ENCODE assay signal across 18 cellular contexts in genomic region chrX:118231464-118231863, GRCh38.
"Had no signal": no experiment of that assay in that cellular context is flagged by ENCODE, and none has a peak within 500 bp of the region (broad histone marks: within the 10 kb centered on the region; RNA-seq: fewer than 3 reads in every experiment).

No MANE protein-coding gene starts in this region.

- DNase-seq: activated CD4-positive, alpha-beta T cell treated with anti-CD3 and anti-CD28 coated beads for 36 hours; activated CD4-positive, alpha-beta T cell treated with anti-CD3 and anti-CD28 coated beads, Interleukin-2, amount 50 U/mL, for 4 hours; activated CD8-positive, alpha-beta memory T cell treated with anti-CD3 and anti-CD28 coated beads for 24 hours; activated CD8-positive, alpha-beta memory T cell treated with anti-CD3 and anti-CD28 coated beads, Interleukin-2, amount 50 U/mL, for 4 hours; activated T-cell treated with anti-CD3 and anti-CD28 coated beads, Interleukin-2, amount 50 U/mL, for 24 hours; adrenal gland; cerebellar nuclear complex; heart left ventricle; left cardiac atrium; mesenchymal stem cell; nephron progenitor cell; right cardiac atrium; stimulated activated CD4-positive, alpha-beta T cell treated with anti-CD3 and anti-CD28 coated beads, Interleukin-1b, Interleukin-23, amount 100 ng/mL, for 48 hours; T-helper 9 cell; tibial artery had no signal

- ATAC-seq: activated CD4-positive, alpha-beta T cell treated with anti-CD3 and anti-CD28 coated beads for 36 hours; activated T-helper 17 cell treated with anti-CD3 and anti-CD28 coated beads, Interleukin-2, amount 50 U/mL, for 72 hours; gastroesophageal sphincter; heart left ventricle; left cardiac atrium; right cardiac atrium; WTC11 had no signal
